8 cellular contexts compared by ENCODE assay signal in the genomic region with DNA sequence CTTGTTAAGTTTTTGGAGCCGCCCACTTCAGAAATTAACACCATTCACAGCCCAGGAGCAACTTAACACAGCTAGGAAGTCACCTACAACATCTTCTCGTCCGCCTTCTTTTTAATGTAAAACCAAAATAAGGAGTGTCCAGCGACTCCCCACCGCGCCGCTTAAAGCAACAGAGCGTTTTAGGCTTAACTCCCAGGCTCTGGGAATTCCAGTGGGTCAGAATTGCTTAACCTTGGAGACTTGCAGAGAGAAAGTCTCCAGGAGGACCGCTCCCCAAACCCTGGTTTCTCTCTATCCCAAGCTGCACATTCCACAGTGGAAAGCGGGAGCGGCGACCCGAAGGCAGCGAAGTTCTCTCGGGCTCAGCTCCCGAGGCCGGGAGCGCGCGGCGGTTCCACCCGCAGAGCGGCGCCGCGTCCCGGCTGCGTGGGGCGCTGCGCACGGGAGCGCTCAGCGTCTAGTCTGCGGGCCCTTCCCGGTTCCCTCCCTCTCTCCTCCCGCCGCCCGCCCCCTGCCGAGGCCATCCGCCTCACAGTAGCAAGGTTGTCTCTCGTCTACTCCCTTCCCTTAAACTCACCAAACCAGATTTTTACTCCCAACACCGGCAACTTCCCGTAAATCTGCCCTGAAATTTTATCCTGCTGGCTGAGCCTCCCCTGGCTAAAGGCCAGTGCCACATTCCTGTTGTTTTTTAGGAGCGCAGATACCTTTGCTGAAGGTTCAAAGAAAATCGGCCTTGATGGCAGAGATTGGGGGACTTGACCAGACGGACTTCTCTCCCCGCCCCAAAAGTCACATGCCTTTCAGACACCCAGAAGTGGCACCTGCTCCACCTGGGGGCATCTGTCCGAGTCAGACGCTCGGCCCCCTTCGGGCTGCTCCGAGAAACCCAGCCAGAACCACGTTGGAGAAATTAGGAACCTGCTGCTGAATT. TPM values are rescaled to one million over a fixed set of nuclear protein-coding genes. Genes with fewer than 3 reads are reported as not detected.
DNase-seq lines count a peak whose midpoint lies in the region; ATAC-seq, FAIRE-seq and TF ChIP-seq lines count a peak whose summit lies in the region.

A gene (minus strand): TSS at position 464 of the 934 bp plus-strand sequence. CDS start 190,971 bp downstream, outside the sequence.

- CTCF ChIA-PET in mammary epithelial cell (lab: Charles Lee; ENCODE audit: low non-redundant PET), result no interaction called here

- H3K27ac ChIP-seq in RWPE2 (ENCODE audit: poor library complexity, severe bottlenecking) (peak within 1 kb of the TSS; percentile 68), mammary epithelial cell (ENCODE audit: insufficient read depth, low read depth, low read length) (peak within 1 kb of the TSS; percentile 54), keratinocyte (ENCODE audit: control insufficient read depth, insufficient read depth, low read length) (peak within 1 kb of the TSS; percentile 91), spleen (peak within 1 kb of the TSS; percentile 79 to 98 (median 94))

- BruUV-seq in mammary epithelial cell (replicated peaks; lab: Mats Ljungman, UMichigan), result no TSS peak

- no peaks in the 10 kb centered on the region for H3K9me3 ChIP-seq in RWPE2 (ENCODE audit: severe bottlenecking)
- H3K9me3 ChIP-seq in mammary epithelial cell (replicated peaks; ENCODE audit: insufficient read depth, low read length), result no peaks in the 10 kb centered on the region
- no peaks in the 10 kb centered on the region for H3K9me3 ChIP-seq in keratinocyte (ENCODE audit: control insufficient read depth, low read depth, low read length)
- no peaks in the 10 kb centered on the region for H3K9me3 ChIP-seq in spleen

- no peaks in the 10 kb centered on the region for H4K20me1 ChIP-seq in mammary epithelial cell (ENCODE audit: insufficient read depth, low read length)
- no peaks in the 10 kb centered on the region for H4K20me1 ChIP-seq in keratinocyte (ENCODE audit: control insufficient read depth, extremely low read depth, insufficient read depth, low read length)

- WGBS in mammary epithelial cell (ENCODE audit: low coverage, missing lambda C conversion rate), result 6% methylated on average over 19 of the region's 53 CpGs
- WGBS in spleen, 5 donors, result 1 to 4% (median 2%) methylated on average over 21 to 53 of the region's 53 CpGs

- H3K79me2 ChIP-seq in mammary epithelial cell (ENCODE audit: insufficient read depth, low read length) (no peaks in the 10 kb centered on the region), keratinocyte (ENCODE audit: control insufficient read depth, insufficient read depth, low read length) (peaks cover 25% of the 10 kb centered on the region)

- ATAC-seq in GM19467 (IDR thresholded peaks at IDR 0.05; ENCODE audit: unreplicated experiment), result peak; percentile 36
- peak; percentile 39 for ATAC-seq in HG03571 (IDR thresholded peaks at IDR 0.05; ENCODE audit: unreplicated experiment)
- ATAC-seq in RWPE2 (ENCODE audit: low read depth), result peak; percentile 85

- in situ Hi-C loops in mammary epithelial cell (cut with MboI; ENCODE audit: low sequenced_read_pairs in 2 of 2), result no loop called here

- H3K9ac ChIP-seq in mammary epithelial cell (ENCODE audit: insufficient read depth, low read length) (peak within 1 kb of the TSS; percentile 63), keratinocyte (ENCODE audit: control insufficient read depth, extremely low read depth, insufficient read depth, low read length) (peak within 1 kb of the TSS; percentile 90)

- peak; percentile 41 for FAIRE-seq in keratinocyte (lab: Jason Lieb, UNC)

- intact Hi-C loops in mammary epithelial cell (cut with micrococcal nuclease), result loop anchor here (10.0 kb wide), 1 partner anchor 225 kb away; no protein-coding TSS in a partner anchor
- intact Hi-C loops in spleen (cut with DNase I; ENCODE audit: low total_unique reads), result no loop called here

- dilution Hi-C loops in mammary epithelial cell (cut with HindIII; ENCODE audit: low sequenced_read_pairs) (no loop called here), keratinocyte (cut with MboI; ENCODE audit: extremely low pct_ligation_motif_present, low sequenced_read_pairs) (no loop called here)

- H3K27me3 ChIP-seq in RWPE2 (ENCODE audit: insufficient read depth, poor library complexity, severe bottlenecking), result no peaks in the 10 kb centered on the region
- H3K27me3 ChIP-seq in mammary epithelial cell (ENCODE audit: insufficient read depth, low read length), result no peaks in the 10 kb centered on the region
- H3K27me3 ChIP-seq in keratinocyte (ENCODE audit: control insufficient read depth, extremely low read depth, insufficient read depth, low read length), result no peaks in the 10 kb centered on the region
- peaks cover 0 to 12% (median 0%) of the 10 kb centered on the region in 7 donors for H3K27me3 ChIP-seq in spleen (replicated peaks in 1 of 7)

- H3K36me3 ChIP-seq in RWPE2 (ENCODE audit: low read depth) (no peaks in the 10 kb centered on the region), mammary epithelial cell (ENCODE audit: insufficient read depth, low read length) (no peaks in the 10 kb centered on the region), keratinocyte (ENCODE audit: control insufficient read depth in 2 of 2, extremely low read depth in 1 of 2, insufficient read depth in 2 of 2, low read length in 2 of 2) (no peaks in the 10 kb centered on the region), spleen (peaks cover 0 to 17% (median 0%) of the 10 kb centered on the region in 6 donors)

- H3K4me3 ChIP-seq in RWPE2 (ENCODE audit: severe bottlenecking) (peak within 1 kb of the TSS; percentile 53), mammary epithelial cell (replicated peaks in 1 of 3; ENCODE audit: insufficient read depth in 1 of 3, low read depth in 2 of 3, low read length in 3 of 3) (peak within 1 kb of the TSS; percentile 63 to 75 (median 68)), keratinocyte (ENCODE audit: control insufficient read depth in 2 of 3, extremely low read depth in 1 of 3, insufficient read depth in 2 of 3, low read depth in 1 of 3, low read length in 3 of 3) (peak within 1 kb of the TSS; percentile 70 to 93 (median 91)), spleen (peak within 1 kb of the TSS; percentile 51 to 76 (median 62))

- peaks cover 33% of the 10 kb centered on the region for H3K4me1 ChIP-seq in RWPE2 (ENCODE audit: insufficient read depth, poor library complexity, severe bottlenecking)
- H3K4me1 ChIP-seq in mammary epithelial cell (ENCODE audit: insufficient read depth, low read length), result no peaks in the 10 kb centered on the region
- peaks cover 37% of the 10 kb centered on the region for H3K4me1 ChIP-seq in keratinocyte (ENCODE audit: control insufficient read depth, extremely low read depth, insufficient read depth, low read length)
- H3K4me1 ChIP-seq in spleen, result peaks cover 0 to 81% (median 41%) of the 10 kb centered on the region in 6 donors

- H3K4me2 ChIP-seq in mammary epithelial cell (ENCODE audit: insufficient read depth, low read depth, low read length) (peak within 1 kb of the TSS; percentile 85), keratinocyte (ENCODE audit: control insufficient read depth, extremely low read depth, insufficient read depth, low read depth, low read length) (peak within 1 kb of the TSS; percentile 99)

- peak; percentile 94 for DNase-seq in DMS53 treated with DMSO at 0.1 percent for 48 hours (lab: John Stamatoyannopoulos, UW; ENCODE audit: unreplicated experiment)
- peak; percentile 77 for DNase-seq in RWPE2 (ENCODE audit: low spot score)
- peak; percentile 78 for DNase-seq in mammary epithelial cell
- DNase-seq in keratinocyte (ENCODE audit: low read depth, low spot score), result no peak
- DNase-seq in spleen, result peak; percentile 93
- DNase-seq in SK-N-DZ (ENCODE audit: low spot score), result no peak

- TF ChIP-seq POLR2A in spleen (IDR thresholded peaks at IDR 0.05), result no peak

- no peaks in the 10 kb centered on the region for H3K9me1 ChIP-seq in keratinocyte (ENCODE audit: control insufficient read depth, extremely low read depth, insufficient read depth, low read length)

- peak within 1 kb of the TSS; percentile 98 for H2AFZ ChIP-seq in mammary epithelial cell (ENCODE audit: low read depth, low read length)
- H2AFZ ChIP-seq in keratinocyte (ENCODE audit: control insufficient read depth, low read length), result peak within 1 kb of the TSS; percentile 88

- TF ChIP-seq CTCF in RWPE2 (IDR thresholded peaks at IDR 0.05; ENCODE audit: poor library complexity, severe bottlenecking), result peak; percentile 15
- peak in 1 of 2 donors; percentile 21 for TF ChIP-seq CTCF in mammary epithelial cell (conservative IDR thresholded peaks at IDR 0.05 in 1 of 2, IDR thresholded peaks at IDR 0.05 in 1 of 2; ENCODE audit: extremely low read depth in 1 of 2, insufficient read depth in 1 of 2, low read depth in 1 of 2, low read length in 2 of 2)
- TF ChIP-seq CTCF in keratinocyte (optimal IDR thresholded peaks at IDR 0.05 in 1 of 3, IDR thresholded peaks at IDR 0.05 in 1 of 3, conservative IDR thresholded peaks at IDR 0.05 in 1 of 3; ENCODE audit: extremely low read depth in 1 of 3, insufficient read depth in 2 of 3, low read length in 3 of 3), result peak in 2 of 3 experiments; percentile 11 to 33
- peak in 5 of 11 experiments; percentile 12 to 41 (median 27) for TF ChIP-seq CTCF in spleen (IDR thresholded peaks at IDR 0.05 in 8 of 11, conservative IDR thresholded peaks at IDR 0.05 in 3 of 11)

RNA-seq across cellular contexts. Expression of the gene that starts here (rescaled TPM):
- total RNA-seq in mammary epithelial cell (1 to 10 TPM in 1 of 2 donors, under 1 TPM in 1; 0.45 to 3.0 TPM), spleen (100 to 1,000 TPM in 1 of 7 donors, 10 to 100 TPM in 6; 62.6 to 164 (median 91.6) TPM)
- polyA plus RNA-seq in mammary epithelial cell (1.7 TPM), keratinocyte (6.8 to 7.2 TPM (median 6.9 TPM) in 3 replicates), spleen (10 to 100 TPM in 1 of 3 donors, 1 to 10 TPM in 2; 6.0 to 12.8 (median 7.4) TPM)
- polyA minus RNA-seq in mammary epithelial cell (1.1 TPM), keratinocyte (9.4 to 13.8 TPM (median 11.7 TPM) in 3 replicates)
- 7.9 TPM for polyA plus RNA-seq in keratinocyte (2011; ENCODE audit: low read depth)
- 4.2 and 5.2 TPM in 2 replicates for polyA plus RNA-seq in keratinocyte (2011; cell fraction: cytosol; rRNA removed)
- polyA plus RNA-seq in keratinocyte (2011; cell fraction: nucleus; rRNA removed), result 7.4 and 7.7 TPM in 2 replicates
- 6.4 and 11.4 TPM in 2 replicates for polyA plus RNA-seq in keratinocyte (2012; ENCODE audit: low replicate concordance)
- 12.3 TPM for polyA minus RNA-seq in keratinocyte (2011; cell fraction: cytosol; rRNA and poly(A)+ RNA removed)
- 15.2 and 15.6 TPM in 2 replicates for polyA minus RNA-seq in keratinocyte (2011; cell fraction: nucleus; rRNA and poly(A)+ RNA removed)
- polyA plus RNA-seq in SK-N-DZ (2014; cell fraction: cytosol; rRNA removed), result not detected in 2 replicates
- not detected in 2 replicates for polyA plus RNA-seq in SK-N-DZ (2014; cell fraction: nucleus; rRNA removed)

Comparison
In these comparisons a context has a peak if more than half of its experiments do, and no peak if none do; other contexts are left out.
1. RNA of the gene that starts here (total RNA-seq): 62.6 to 164 TPM in spleen; 0.45 to 3.0 TPM in mammary epithelial cell; every median in the first group is over 10 times any median in the second.
2. DNase-seq: peak in DMS53 treated with DMSO at 0.1 percent for 48 hours (single experiment), RWPE2 (single experiment), mammary epithelial cell (single experiment) and spleen (single experiment); none in keratinocyte (single experiment) and SK-N-DZ (single experiment).
3. Peak in every context shown above with its lines, with median percentiles within 50 percentile points of each other: ATAC-seq, H3K27ac ChIP-seq and H3K4me3 ChIP-seq.